Comparison of ENCODE assay signal across 33 cellular contexts in genomic region chr12:23540572-23540971, GRCh38.
"Had no signal": no experiment of that assay in that cellular context is flagged by ENCODE, and none has a peak within 500 bp of the region (broad histone marks: within the 10 kb centered on the region; RNA-seq: fewer than 3 reads in every experiment).

No MANE protein-coding gene starts in this region.

- DNase-seq: activated B cell treated with CpG ODN at 0.5 μM for 24 hours; activated CD4-positive, alpha-beta T cell treated with anti-CD3 and anti-CD28 coated beads for 1 hour; activated CD4-positive, alpha-beta T cell treated with anti-CD3 and anti-CD28 coated beads, Interleukin-2, amount 10 ng/mL, durations not matched to agents 24 days and 14 days; activated CD4-positive, alpha-beta T cell treated with anti-CD3 and anti-CD28 coated beads, Interleukin-2, amount 50 U/mL, for 48 hours; activated CD8-positive, alpha-beta memory T cell treated with anti-CD3 and anti-CD28 coated beads for 24 hours; activated effector memory CD4-positive, alpha-beta T cell treated with anti-CD3 and anti-CD28 coated beads, Interleukin-2, amount 50 U/mL, for 16 hours; activated naive CD4-positive, alpha-beta T cell treated with Interleukin-2 at 50 U/mL for 16 hours; activated naive CD8-positive, alpha-beta T cell treated with anti-CD3 and anti-CD28 coated beads, Interleukin-2, amount 50 U/mL, for 24 hours; activated T-cell treated with anti-CD3 and anti-CD28 coated beads, Interleukin-2, amount 50 U/mL, for 4 hours; amniotic stem cell; brain microvascular endothelial cell; IMR-90; KG1; NCI-H1048; NCI-H146; NCI-H187 treated with DMSO at 0.1 percent for 48 hours; NCI-H2081 treated with DMSO at 0.1 percent for 48 hours; NCI-H345; NCI-H510A; NCI-H526 treated with DMSO at 0.1 percent for 48 hours; NCI-H82; NK-92 treated with Interleukin-12 subunit alpha and Interleukin-12 subunit beta, amount 100 ng/mL, for 24 hours; OCI-M1; RPMI8226; SJCRH30; T-cell; T-helper 2 cell; T1000 had no signal

- H3K4me3 Mint-ChIP-seq: activated B cell treated with CpG ODN at 0.5 μM for 24 hours; activated CD4-positive, alpha-beta T cell treated with anti-CD3 and anti-CD28 coated beads, Interleukin-2, amount 10 ng/mL, durations not matched to agents 24 days and 14 days; activated naive CD8-positive, alpha-beta T cell treated with anti-CD3 and anti-CD28 coated beads, Interleukin-2, amount 50 U/mL, for 24 hours; activated T-cell treated with anti-CD3 and anti-CD28 coated beads, Interleukin-2, amount 50 U/mL, for 4 hours; T-cell had no signal

- H3K36me3 Mint-ChIP-seq: activated naive CD4-positive, alpha-beta T cell treated with anti-CD3 and anti-CD28 coated beads, Interleukin-2, amount 50 U/mL, for 72 hours; T-cell had no signal

- H3K36me3 ChIP-seq: brain microvascular endothelial cell, cardiac muscle cell, SJCRH30 had no signal

- H3K27ac ChIP-seq: brain microvascular endothelial cell, cardiac muscle cell, SJCRH30 had no signal

- H3K27me3 ChIP-seq: brain microvascular endothelial cell, cardiac muscle cell, SJCRH30 had no signal

- H3K9me3 Mint-ChIP-seq: activated CD4-positive, alpha-beta T cell treated with anti-CD3 and anti-CD28 coated beads, Interleukin-2, amount 10 ng/mL, durations not matched to agents 24 days and 14 days; activated naive CD8-positive, alpha-beta T cell treated with anti-CD3 and anti-CD28 coated beads, Interleukin-2, amount 50 U/mL, for 24 hours had no signal

- H3K4me1 Mint-ChIP-seq: activated CD4-positive, alpha-beta T cell treated with anti-CD3 and anti-CD28 coated beads, Interleukin-2, amount 10 ng/mL, durations not matched to agents 24 days and 14 days; activated naive CD8-positive, alpha-beta T cell treated with anti-CD3 and anti-CD28 coated beads, Interleukin-2, amount 50 U/mL, for 24 hours; T-cell had no signal

- H3K9me3 ChIP-seq: SJCRH30 had no signal

- FAIRE-seq: TTC549 had no signal

- ATAC-seq: activated naive CD4-positive, alpha-beta T cell treated with anti-CD3 and anti-CD28 coated beads, Interleukin-2, amount 50 U/mL, for 72 hours; activated naive CD8-positive, alpha-beta T cell treated with anti-CD3 and anti-CD28 coated beads, Interleukin-2, amount 50 U/mL, for 24 hours; activated T-cell treated with anti-CD3 and anti-CD28 coated beads, Interleukin-2, amount 50 U/mL, for 4 hours; Panc1; Right ventricle myocardium inferior; T-cell had no signal

- H3K27ac Mint-ChIP-seq: activated B cell treated with CpG ODN at 0.5 μM for 24 hours; activated CD4-positive, alpha-beta T cell treated with anti-CD3 and anti-CD28 coated beads, Interleukin-2, amount 10 ng/mL, durations not matched to agents 24 days and 14 days; activated naive CD4-positive, alpha-beta T cell treated with anti-CD3 and anti-CD28 coated beads, Interleukin-2, amount 50 U/mL, for 72 hours; activated naive CD8-positive, alpha-beta T cell treated with anti-CD3 and anti-CD28 coated beads, Interleukin-2, amount 50 U/mL, for 24 hours; T-cell had no signal

- H3K27me3 Mint-ChIP-seq: activated B cell treated with CpG ODN at 0.5 μM for 24 hours; activated CD4-positive, alpha-beta T cell treated with anti-CD3 and anti-CD28 coated beads, Interleukin-2, amount 10 ng/mL, durations not matched to agents 24 days and 14 days; activated naive CD8-positive, alpha-beta T cell treated with anti-CD3 and anti-CD28 coated beads, Interleukin-2, amount 50 U/mL, for 24 hours; T-cell had no signal

- H3K4me1 ChIP-seq: SJCRH30 had no signal

- H3K4me3 ChIP-seq: cardiac muscle cell, SJCRH30 had no signal
